ENCODE assay signal across 21 cellular contexts in genomic region chr17:1386265-1386664, GRCh38. TPM values are rescaled to one million over a fixed set of nuclear protein-coding genes. Genes with fewer than 3 reads are reported as not detected.
DNase-seq lines count a peak whose midpoint lies in the region; ATAC-seq, FAIRE-seq and TF ChIP-seq lines count a peak whose summit lies in the region.
"Had no signal": no experiment of that assay in that cellular context is flagged by ENCODE, and none has a peak within 500 bp of the region (broad histone marks: within the 10 kb centered on the region; RNA-seq: fewer than 3 reads in every experiment).

No MANE protein-coding gene starts in this region.

- H3K9me3 Mint-ChIP-seq in activated CD4-positive, alpha-beta memory T cell treated with anti-CD3 and anti-CD28 coated beads for 36 hours: no peaks in the 10 kb centered on the region
- H3K9me3 Mint-ChIP-seq in activated CD4-positive, alpha-beta memory T cell treated with anti-CD3 and anti-CD28 coated beads, Interleukin-2, amount 10 ng/mL, durations not matched to agents 7 days and 5 days: no peaks in the 10 kb centered on the region
- H3K9me3 Mint-ChIP-seq in astrocyte (ENCODE audit: unreplicated experiment): no peaks in the 10 kb centered on the region
- no peaks in the 10 kb centered on the region for H3K9me3 Mint-ChIP-seq in osteocyte (ENCODE audit: unreplicated experiment)
- H3K9me3 Mint-ChIP-seq: activated T-helper 1 cell treated with anti-CD3 and anti-CD28 coated beads, Interleukin-12 subunit alpha, Interleukin-12 subunit beta, Interleukin-2, Interleukin-4 antibody, amounts not matched to agents 30 ng/mL and 10 ng/mL and 1 ng/mL, durations not matched to agents 14 hours and 24 hours and 36 hours; stimulated activated effector memory CD8-positive, alpha-beta T cell treated with anti-CD3 and anti-CD28 coated beads, Interleukin-12 subunit alpha, Interleukin-12 subunit beta, amount 100 ng/mL, for 72 hours had no signal

- no peak overlapping the region for H3K4me3 ChIP-seq in DOHH2 (ENCODE audit: low read length)
- H3K4me3 ChIP-seq in astrocyte (ENCODE audit: insufficient read depth, low read depth, low read length): no peak overlapping the region
- H3K4me3 ChIP-seq: adrenal gland, right lobe of liver had no signal

- no peak for FAIRE-seq in astrocyte (lab: Jason Lieb, UNC)
- FAIRE-seq: urothelium cell line had no signal

- H3K4me2 ChIP-seq in DOHH2 (ENCODE audit: low read length) (peak overlapping the region; percentile 13; the same call in 1 of the 2 replicates), astrocyte (ENCODE audit: low read length) (no peak overlapping the region)

- no peak for DNase-seq in activated CD4-positive, alpha-beta memory T cell treated with anti-CD3 and anti-CD28 coated beads for 36 hours
- DNase-seq in activated CD4-positive, alpha-beta memory T cell treated with anti-CD3 and anti-CD28 coated beads, Interleukin-2, amount 10 ng/mL, durations not matched to agents 7 days and 5 days: no peak
- DNase-seq in astrocyte (ENCODE audit: low read depth): no peak
- no peak for DNase-seq in osteocyte (ENCODE audit: extremely low spot score, unreplicated experiment)
- no peak for DNase-seq in NCI-H2081 (lab: John Stamatoyannopoulos, UW)
- DNase-seq: 8988T; activated CD8-positive, alpha-beta T cell treated with anti-CD3 and anti-CD28 coated beads, Interleukin-2, amount 10 ng/mL, durations not matched to agents 7 days and 5 days; H7; left cardiac atrium; NCI-H1105 treated with DMSO at 0.1 percent for 48 hours; NCI-H2171 treated with DMSO at 0.1 percent for 48 hours; right lobe of liver; T-helper 2 cell; WERI-Rb-1 had no signal

- no peak overlapping the region for H3K9ac ChIP-seq in astrocyte (ENCODE audit: low read length)

- H4K20me1 ChIP-seq in DOHH2 (ENCODE audit: control insufficient read depth, insufficient read depth, low read depth, low read length) (peaks cover 51% of the 10 kb centered on the region), astrocyte (ENCODE audit: insufficient read depth, low read length) (peaks cover 97% of the 10 kb centered on the region)

- H3K27me3 ChIP-seq in DOHH2 (ENCODE audit: control insufficient read depth, low read length) (no peaks in the 10 kb centered on the region), astrocyte (ENCODE audit: insufficient read depth, low read length) (no peaks in the 10 kb centered on the region)
- H3K27me3 ChIP-seq: adrenal gland, right lobe of liver had no signal

- H3K4me1 ChIP-seq in DOHH2 (ENCODE audit: control insufficient read depth, low read length) (peaks cover 54% of the 10 kb centered on the region), astrocyte (ENCODE audit: insufficient read depth, low read length) (peaks cover 4% of the 10 kb centered on the region)

- H3K4me3 Mint-ChIP-seq in activated CD4-positive, alpha-beta memory T cell treated with anti-CD3 and anti-CD28 coated beads for 36 hours: no peak overlapping the region
- no peak overlapping the region for H3K4me3 Mint-ChIP-seq in activated CD4-positive, alpha-beta memory T cell treated with anti-CD3 and anti-CD28 coated beads, Interleukin-2, amount 10 ng/mL, durations not matched to agents 7 days and 5 days
- H3K4me3 Mint-ChIP-seq in astrocyte (ENCODE audit: unreplicated experiment): peak overlapping the region; percentile 31
- no peak overlapping the region for H3K4me3 Mint-ChIP-seq in osteocyte (ENCODE audit: unreplicated experiment)
- H3K4me3 Mint-ChIP-seq: activated CD8-positive, alpha-beta T cell treated with anti-CD3 and anti-CD28 coated beads, Interleukin-2, amount 10 ng/mL, durations not matched to agents 7 days and 5 days; activated T-helper 1 cell treated with anti-CD3 and anti-CD28 coated beads, Interleukin-12 subunit alpha, Interleukin-12 subunit beta, Interleukin-2, Interleukin-4 antibody, amounts not matched to agents 30 ng/mL and 10 ng/mL and 1 ng/mL, durations not matched to agents 14 hours and 24 hours and 36 hours; stimulated activated effector memory CD8-positive, alpha-beta T cell treated with anti-CD3 and anti-CD28 coated beads, Interleukin-12 subunit alpha, Interleukin-12 subunit beta, amount 100 ng/mL, for 72 hours had no signal

- intact Hi-C loops in activated CD4-positive, alpha-beta memory T cell treated with anti-CD3 and anti-CD28 coated beads for 36 hours (cut with micrococcal nuclease): no loop called here

- H3K27ac ChIP-seq in DOHH2 (ENCODE audit: low read depth, low read length) (no peak overlapping the region), astrocyte (ENCODE audit: low read depth, low read length) (no peak overlapping the region)
- H3K27ac ChIP-seq: right lobe of liver, WERI-Rb-1 had no signal

- H3K79me2 ChIP-seq in DOHH2 (ENCODE audit: control insufficient read depth, low read length): peaks cover 100% of the 10 kb centered on the region
- H3K79me2 ChIP-seq in astrocyte (ENCODE audit: insufficient read depth, low read length): peaks cover 99% of the 10 kb centered on the region

- no peaks in the 10 kb centered on the region for H3K27me3 Mint-ChIP-seq in activated CD4-positive, alpha-beta memory T cell treated with anti-CD3 and anti-CD28 coated beads for 36 hours
- H3K27me3 Mint-ChIP-seq in activated CD4-positive, alpha-beta memory T cell treated with anti-CD3 and anti-CD28 coated beads, Interleukin-2, amount 10 ng/mL, durations not matched to agents 7 days and 5 days: no peaks in the 10 kb centered on the region
- H3K27me3 Mint-ChIP-seq in astrocyte (ENCODE audit: low read depth, unreplicated experiment) (no peaks in the 10 kb centered on the region), osteocyte (ENCODE audit: unreplicated experiment) (no peaks in the 10 kb centered on the region)

- H3K36me3 ChIP-seq in DOHH2 (ENCODE audit: control insufficient read depth, low read length) (peaks cover 65% of the 10 kb centered on the region), astrocyte (ENCODE audit: insufficient read depth, low read length) (no peaks in the 10 kb centered on the region)
- H3K36me3 ChIP-seq: adrenal gland, right lobe of liver had no signal

- H3K27ac Mint-ChIP-seq in activated CD4-positive, alpha-beta memory T cell treated with anti-CD3 and anti-CD28 coated beads for 36 hours: peak overlapping the region; percentile 25
- H3K27ac Mint-ChIP-seq in activated CD4-positive, alpha-beta memory T cell treated with anti-CD3 and anti-CD28 coated beads, Interleukin-2, amount 10 ng/mL, durations not matched to agents 7 days and 5 days: no peak overlapping the region
- H3K27ac Mint-ChIP-seq in astrocyte (ENCODE audit: unreplicated experiment) (no peak overlapping the region), osteocyte (ENCODE audit: unreplicated experiment) (peak overlapping the region; percentile 31)
- H3K27ac Mint-ChIP-seq: activated CD8-positive, alpha-beta T cell treated with anti-CD3 and anti-CD28 coated beads, Interleukin-2, amount 10 ng/mL, durations not matched to agents 7 days and 5 days; activated T-helper 1 cell treated with anti-CD3 and anti-CD28 coated beads, Interleukin-12 subunit alpha, Interleukin-12 subunit beta, Interleukin-2, Interleukin-4 antibody, amounts not matched to agents 30 ng/mL and 10 ng/mL and 1 ng/mL, durations not matched to agents 14 hours and 24 hours and 36 hours; stimulated activated effector memory CD8-positive, alpha-beta T cell treated with anti-CD3 and anti-CD28 coated beads, Interleukin-12 subunit alpha, Interleukin-12 subunit beta, amount 100 ng/mL, for 72 hours had no signal

- no peaks in the 10 kb centered on the region for H3K9me3 ChIP-seq in DOHH2 (ENCODE audit: control insufficient read depth, insufficient read depth, low read length)
- H3K9me3 ChIP-seq in astrocyte (ENCODE audit: insufficient read depth, low read depth, low read length): no peaks in the 10 kb centered on the region
- H3K9me3 ChIP-seq: adrenal gland, right lobe of liver had no signal

- no peak overlapping the region for H2AFZ ChIP-seq in astrocyte (ENCODE audit: low read depth, low read length)

- no peaks in the 10 kb centered on the region for H3K9me2 ChIP-seq in DOHH2 (replicated peaks; ENCODE audit: control insufficient read depth, low read length)

- H3F3A ChIP-seq in DOHH2 (ENCODE audit: control insufficient read depth, insufficient read depth): peaks cover 11% of the 10 kb centered on the region

- TF ChIP-seq CTCF in DOHH2 (IDR thresholded peaks at IDR 0.05; ENCODE audit: low read depth, low read length, poor library complexity, severe bottlenecking): no peak
- no peak for TF ChIP-seq CTCF in astrocyte (IDR thresholded peaks at IDR 0.05; ENCODE audit: insufficient read depth, low read depth, low read length)
- TF ChIP-seq CTCF in osteocyte (IDR thresholded peaks at IDR 0.05): no peak

- H3K36me3 Mint-ChIP-seq in activated CD4-positive, alpha-beta memory T cell treated with anti-CD3 and anti-CD28 coated beads for 36 hours: peaks cover 9% of the 10 kb centered on the region
- H3K36me3 Mint-ChIP-seq in activated CD4-positive, alpha-beta memory T cell treated with anti-CD3 and anti-CD28 coated beads, Interleukin-2, amount 10 ng/mL, durations not matched to agents 7 days and 5 days (ENCODE audit: low read depth): peaks cover 16% of the 10 kb centered on the region
- H3K36me3 Mint-ChIP-seq in astrocyte (ENCODE audit: low read depth, unreplicated experiment) (peaks cover 3% of the 10 kb centered on the region), osteocyte (ENCODE audit: unreplicated experiment) (no peaks in the 10 kb centered on the region)

- CTCF ChIA-PET in activated CD4-positive, alpha-beta memory T cell treated with anti-CD3 and anti-CD28 coated beads for 36 hours (lab: Charles Lee): interaction anchor here (1.8 to 9.3 kb wide), 2 partner anchors 21 to 54 kb away, joined by 6 to 70 read pairs; no protein-coding TSS in a partner anchor
- CTCF ChIA-PET in activated CD4-positive, alpha-beta memory T cell treated with anti-CD3 and anti-CD28 coated beads, Interleukin-2, amount 10 ng/mL, durations not matched to agents 7 days and 5 days (lab: Charles Lee): interaction anchor here (0.6 to 1.8 kb wide), 2 partner anchors 9 to 21 kb away, joined by 3 to 6 read pairs; no protein-coding TSS in a partner anchor

- ATAC-seq in SK-N-SH treated with all-trans-retinoic acid at 6 μM for 48 hours: no peak
- no peak for ATAC-seq in HG03460 (IDR thresholded peaks at IDR 0.05; ENCODE audit: unreplicated experiment)
- ATAC-seq: activated CD8-positive, alpha-beta T cell treated with anti-CD3 and anti-CD28 coated beads, Interleukin-2, amount 10 ng/mL, durations not matched to agents 7 days and 5 days; left cardiac atrium; right lobe of liver; stimulated activated effector memory CD8-positive, alpha-beta T cell treated with anti-CD3 and anti-CD28 coated beads, Interleukin-12 subunit alpha, Interleukin-12 subunit beta, amount 100 ng/mL, for 72 hours had no signal

- POLR2A ChIA-PET in activated CD4-positive, alpha-beta memory T cell treated with anti-CD3 and anti-CD28 coated beads for 36 hours (lab: Charles Lee): interaction anchor here (1.2 kb wide), 1 partner anchor 11 kb away, joined by 3 read pairs; no protein-coding TSS in a partner anchor
- POLR2A ChIA-PET in activated CD4-positive, alpha-beta memory T cell treated with anti-CD3 and anti-CD28 coated beads, Interleukin-2, amount 10 ng/mL, durations not matched to agents 7 days and 5 days (lab: Charles Lee): interaction anchor here (0.9 to 1.3 kb wide), 2 partner anchors 12 to 24 kb away, joined by 4 read pairs; no protein-coding TSS in a partner anchor

- peaks cover 51% of the 10 kb centered on the region for H3K4me1 Mint-ChIP-seq in activated CD4-positive, alpha-beta memory T cell treated with anti-CD3 and anti-CD28 coated beads for 36 hours (ENCODE audit: low read depth)
- H3K4me1 Mint-ChIP-seq in activated CD4-positive, alpha-beta memory T cell treated with anti-CD3 and anti-CD28 coated beads, Interleukin-2, amount 10 ng/mL, durations not matched to agents 7 days and 5 days: peaks cover 45% of the 10 kb centered on the region
- H3K4me1 Mint-ChIP-seq in astrocyte (ENCODE audit: low read depth, unreplicated experiment): peaks cover 31% of the 10 kb centered on the region
- peaks cover 47% of the 10 kb centered on the region for H3K4me1 Mint-ChIP-seq in osteocyte (ENCODE audit: unreplicated experiment)

RNA-seq across cellular contexts. Expression of gene YWHAE, which starts 13.8 kb away (rescaled TPM):
- total RNA-seq in activated CD4-positive, alpha-beta memory T cell treated with anti-CD3 and anti-CD28 coated beads for 36 hours: 100 to 1,000 TPM; 505 to 509 TPM
- 100 to 1,000 TPM; 352 to 374 TPM for total RNA-seq in activated CD4-positive, alpha-beta memory T cell treated with anti-CD3 and anti-CD28 coated beads, Interleukin-2, amount 10 ng/mL, durations not matched to agents 7 days and 5 days
- 756 and 771 TPM in 2 replicates for total RNA-seq in astrocyte
- total RNA-seq in osteocyte: 458 and 476 TPM in 2 replicates

Comparison
In these comparisons a context has a peak if more than half of its experiments do, and no peak if none do; other contexts are left out.
1. H3K27ac Mint-ChIP-seq: peak in activated CD4-positive, alpha-beta memory T cell treated with anti-CD3 and anti-CD28 coated beads for 36 hours (single experiment) and osteocyte (single experiment); none in activated CD4-positive, alpha-beta memory T cell treated with anti-CD3 and anti-CD28 coated beads, Interleukin-2, amount 10 ng/mL, durations not matched to agents 7 days and 5 days (single experiment) and astrocyte (single experiment).